ENCODE assay signal across 9 cellular contexts in the genomic region with DNA sequence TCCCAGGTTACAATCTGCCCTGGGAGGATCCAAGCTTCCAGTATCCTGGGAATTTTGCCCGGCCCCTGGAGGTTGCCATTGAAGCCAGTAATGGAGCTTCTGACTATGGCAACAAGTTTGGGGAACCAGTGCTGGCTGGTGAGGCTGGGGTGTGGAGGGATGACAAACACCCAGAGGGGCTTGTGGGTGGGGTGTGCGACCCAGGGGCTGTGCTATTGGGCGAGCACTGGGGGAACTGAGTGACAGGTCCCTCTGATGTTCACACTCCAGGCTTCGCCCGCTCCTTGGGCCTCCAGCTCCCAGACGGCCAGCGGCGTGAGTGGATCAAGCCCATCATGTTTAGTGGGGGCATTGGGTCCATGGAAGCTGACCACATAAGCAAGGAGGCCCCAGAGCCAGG.
"Had no signal": no experiment of that assay in that cellular context is flagged by ENCODE, and none has a peak within 500 bp of the region (broad histone marks: within the 10 kb centered on the region; RNA-seq: fewer than 3 reads in every experiment).

No MANE protein-coding gene starts in this region.

- ATAC-seq: GM23338, HCT116, HepG2, K562 had no signal

- H2AFZ ChIP-seq: GM23338 had no signal

- H3K9me3 Mint-ChIP-seq: HFFc6 had no signal

- FAIRE-seq: HepG2, K562 had no signal

- H3K27ac Mint-ChIP-seq: GM23338, HFFc6 had no signal

- H3K9me3 ChIP-seq: HAP-1 had no signal

- DNase-seq: H7, HFFc6, KG1 had no signal

- H3K4me2 ChIP-seq: GM23338 had no signal

- H3K4me1 Mint-ChIP-seq: GM23338 had no signal

- H3K4me3 Mint-ChIP-seq: GM23338, HFFc6 had no signal

- H3K4me1 ChIP-seq: HAP-1 had no signal

- H3K27ac ChIP-seq: HL-60 had no signal

- H3K4me3 ChIP-seq: GM23338, HAP-1, K562 had no signal
